Comparison of ENCODE assay signal across 34 cellular contexts in genomic region chr3:172813462-172813861, GRCh38.
"Had no signal": no experiment of that assay in that cellular context is flagged by ENCODE, and none has a peak within 500 bp of the region (broad histone marks: within the 10 kb centered on the region; RNA-seq: fewer than 3 reads in every experiment).

No MANE protein-coding gene starts in this region.

- H3K27me3 ChIP-seq: adrenal gland, ascending aorta, body of pancreas, brain microvascular endothelial cell, breast epithelium, cardiac muscle cell had no signal

- H3K4me3 ChIP-seq: adrenal gland, ascending aorta, body of pancreas, breast epithelium, cardiac muscle cell had no signal

- FAIRE-seq: astrocyte, bronchial epithelial cell had no signal

- ATAC-seq: activated naive CD4-positive, alpha-beta T cell treated with anti-CD3 and anti-CD28 coated beads, Interleukin-2, amount 50 U/mL, for 72 hours; activated naive CD8-positive, alpha-beta T cell treated with anti-CD3 and anti-CD28 coated beads, Interleukin-2, amount 50 U/mL, for 24 hours; activated T-cell treated with anti-CD3 and anti-CD28 coated beads, Interleukin-2, amount 50 U/mL, for 4 hours; activated T-cell treated with anti-CD3 and anti-CD28 coated beads, Interleukin-2, amount 50 U/mL, for 72 hours; activated T-helper 17 cell treated with anti-CD3 and anti-CD28 coated beads, Interleukin-2, amount 50 U/mL, for 72 hours; body of pancreas had no signal

- H3K27ac ChIP-seq: adrenal gland, ascending aorta, body of pancreas, brain microvascular endothelial cell, breast epithelium, cardiac muscle cell had no signal

- DNase-seq: activated effector memory CD4-positive, alpha-beta T cell treated with anti-CD3 and anti-CD28 coated beads, Interleukin-2, amount 50 U/mL, for 16 hours; activated effector memory CD4-positive, alpha-beta T cell treated with Interleukin-2 at 50 U/mL for 16 hours; activated gamma-delta T cell; activated gamma-delta T cell treated with Interleukin-2 at 50 U/mL for 16 hours; activated naive CD4-positive, alpha-beta T cell; activated naive CD4-positive, alpha-beta T cell treated with anti-CD3 and anti-CD28 coated beads for 36 hours; activated naive CD4-positive, alpha-beta T cell treated with anti-CD3 and anti-CD28 coated beads, Interleukin-2, amount 10 ng/mL, durations not matched to agents 7 days and 5 days; activated naive CD4-positive, alpha-beta T cell treated with anti-CD3 and anti-CD28 coated beads, Interleukin-2, amount 50 U/mL, for 16 hours; activated naive CD4-positive, alpha-beta T cell treated with Interleukin-2 at 50 U/mL for 16 hours; activated naive CD8-positive, alpha-beta T cell treated with anti-CD3 and anti-CD28 coated beads for 36 hours; activated naive CD8-positive, alpha-beta T cell treated with anti-CD3 and anti-CD28 coated beads, Interleukin-2, amount 10 ng/mL, durations not matched to agents 7 days and 5 days; activated naive CD8-positive, alpha-beta T cell treated with anti-CD3 and anti-CD28 coated beads, Interleukin-2, amount 50 U/mL, for 24 hours; activated T-cell treated with anti-CD3 and anti-CD28 coated beads, Interleukin-2, amount 50 U/mL, for 1 hour; activated T-cell treated with anti-CD3 and anti-CD28 coated beads, Interleukin-2, amount 50 U/mL, for 24 hours; activated T-cell treated with anti-CD3 and anti-CD28 coated beads, Interleukin-2, amount 50 U/mL, for 4 hours; activated T-cell treated with anti-CD3 and anti-CD28 coated beads, Interleukin-2, amount 50 U/mL, for 48 hours; activated T-cell treated with anti-CD3 and anti-CD28 coated beads, Interleukin-2, amount 50 U/mL, for 72 hours; adrenal gland; amniotic stem cell; amygdala; anterior cingulate cortex; aorta; body of pancreas; brain microvascular endothelial cell; caudate nucleus; central memory CD4-positive, alpha-beta T cell; cerebellar nuclear complex had no signal

- H3K36me3 ChIP-seq: adrenal gland, ascending aorta, brain microvascular endothelial cell, breast epithelium, cardiac muscle cell had no signal

- H3K4me1 ChIP-seq: adrenal gland, ascending aorta, body of pancreas, breast epithelium had no signal

- H3K9me3 ChIP-seq: adrenal gland, ascending aorta, body of pancreas, breast epithelium had no signal
